ENCODE assay signal across 21 cellular contexts in the genomic region with DNA sequence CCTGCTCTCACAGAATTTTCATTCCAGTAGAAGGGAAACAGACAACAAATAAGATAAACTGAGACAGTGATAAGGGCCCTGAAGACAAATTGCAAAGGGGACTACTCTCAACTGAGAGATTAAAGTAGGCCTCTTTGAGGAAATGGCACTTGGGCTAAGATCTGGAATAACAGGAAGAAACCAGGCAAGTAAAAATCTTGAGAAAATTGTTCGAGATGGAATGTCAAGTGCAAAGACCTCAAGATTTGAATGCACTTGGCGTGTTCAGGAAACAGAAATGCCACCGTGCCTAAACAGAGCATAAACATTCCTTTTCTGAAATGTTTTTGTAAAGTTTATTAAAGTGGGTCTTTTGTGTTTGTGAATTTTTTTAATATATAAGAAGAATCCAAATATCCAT.
"Had no signal": no experiment of that assay in that cellular context is flagged by ENCODE, and none has a peak within 500 bp of the region (broad histone marks: within the 10 kb centered on the region; RNA-seq: fewer than 3 reads in every experiment).

No MANE protein-coding gene starts in this region.

- H3K9me3 ChIP-seq: gastrocnemius medialis, ovary, thyroid gland, vagina had no signal

- H3K27me3 Mint-ChIP-seq: dendritic cell treated with granulocyte-macrophage colony-stimulating factor and Interleukin-4, amounts not matched to agents 40 ng/mL and 50 ng/mL, for 4 days; natural killer cell treated with Interleukin-12 subunit alpha and Interleukin-12 subunit beta and Interleukin-15 and Interleukin-18, amount 100 ng/mL, for 72 hours; type B pancreatic cell had no signal

- H3K36me3 ChIP-seq: gastrocnemius medialis, neural progenitor cell, ovary, thyroid gland, vagina had no signal

- H3K27me3 ChIP-seq: gastrocnemius medialis, neural progenitor cell, ovary, thyroid gland, vagina had no signal

- H3K36me3 Mint-ChIP-seq: natural killer cell treated with Interleukin-12 subunit alpha and Interleukin-12 subunit beta and Interleukin-15 and Interleukin-18, amount 100 ng/mL, for 72 hours; neural progenitor cell had no signal

- H3K27ac Mint-ChIP-seq: natural killer cell treated with Interleukin-12 subunit alpha and Interleukin-12 subunit beta and Interleukin-15 and Interleukin-18, amount 100 ng/mL, for 72 hours; type B pancreatic cell had no signal

- ATAC-seq: esophagus mucosa; gastrocnemius medialis; left cardiac atrium; left ventricle myocardium superior; natural killer cell treated with Interleukin-12 subunit alpha and Interleukin-12 subunit beta and Interleukin-15 and Interleukin-18, amount 100 ng/mL, for 72 hours; right cardiac atrium had no signal

- H3K27ac ChIP-seq: gastrocnemius medialis, neural progenitor cell, ovary, thyroid gland, vagina had no signal

- H3K4me1 ChIP-seq: neural progenitor cell, vagina had no signal

- H3K9ac ChIP-seq: neural progenitor cell had no signal

- H3K4me3 Mint-ChIP-seq: dendritic cell treated with granulocyte-macrophage colony-stimulating factor and Interleukin-4, amounts not matched to agents 40 ng/mL and 50 ng/mL, for 4 days; natural killer cell treated with Interleukin-12 subunit alpha and Interleukin-12 subunit beta and Interleukin-15 and Interleukin-18, amount 100 ng/mL, for 72 hours; neural progenitor cell; type B pancreatic cell had no signal

- DNase-seq: cerebellar nuclear complex; gastrocnemius medialis; glutamatergic neuron; kidney; left cardiac atrium; left ventricle myocardium superior; mammary epithelial cell; midbrain; nucleus accumbens; ovary; right cardiac atrium; small intestine; stimulated activated CD4-positive, alpha-beta T cell treated with anti-CD3 and anti-CD28 coated beads, Interleukin-12 subunit alpha, Interleukin-12 subunit beta, amount 100 ng/mL, for 4 hours; stimulated activated naive CD4-positive, alpha-beta T cell treated with Interleukin-2 at 50 U/mL for 16 hours; thyroid gland had no signal

- H3K4me3 ChIP-seq: gastrocnemius medialis, neural progenitor cell, ovary, thyroid gland, vagina had no signal

- H3K9me3 Mint-ChIP-seq: dendritic cell treated with granulocyte-macrophage colony-stimulating factor and Interleukin-4, amounts not matched to agents 40 ng/mL and 50 ng/mL, for 4 days; natural killer cell treated with Interleukin-12 subunit alpha and Interleukin-12 subunit beta and Interleukin-15 and Interleukin-18, amount 100 ng/mL, for 72 hours; neural progenitor cell; type B pancreatic cell had no signal
